In the genomic region with DNA sequence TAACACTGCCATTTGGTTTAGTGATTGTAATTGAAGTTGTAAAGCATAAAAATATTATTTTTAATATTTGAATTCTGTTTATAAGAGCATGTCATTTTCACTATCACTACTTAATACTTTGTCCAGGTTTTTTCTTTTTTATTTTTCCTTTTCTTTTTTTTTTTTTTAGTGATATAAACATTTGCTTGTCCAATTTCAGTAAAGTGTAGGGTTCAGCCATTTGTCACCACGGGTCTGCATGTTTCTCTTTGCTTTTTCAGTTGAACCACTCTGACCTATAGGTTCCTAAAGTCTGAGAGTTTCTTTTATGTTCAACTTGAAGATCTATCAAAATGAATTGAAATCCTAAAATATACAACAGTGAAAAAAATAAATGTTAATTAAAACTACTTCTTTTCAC, we compare ENCODE assay signal across 23 cellular contexts.
"Had no signal": no experiment of that assay in that cellular context is flagged by ENCODE, and none has a peak within 500 bp of the region (broad histone marks: within the 10 kb centered on the region; RNA-seq: fewer than 3 reads in every experiment).

No MANE protein-coding gene starts in this region.

- ATAC-seq: activated T-cell treated with anti-CD3 and anti-CD28 coated beads, Interleukin-2, amount 50 U/mL, for 4 hours; T-helper 17 cell; WTC11 had no signal

- H3K36me3 ChIP-seq: brain microvascular endothelial cell, cardiac muscle cell, Peyer's patch had no signal

- H3K4me3 ChIP-seq: cardiac muscle cell, Peyer's patch had no signal

- H3K27ac ChIP-seq: cardiac muscle cell, Peyer's patch had no signal

- H3K4me1 ChIP-seq: Peyer's patch had no signal

- H3K9me3 ChIP-seq: Peyer's patch had no signal

- DNase-seq: activated CD4-positive, alpha-beta T cell treated with anti-CD3 and anti-CD28 coated beads for 1 hour; activated CD4-positive, alpha-beta T cell treated with anti-CD3 and anti-CD28 coated beads, Interleukin-2, amount 10 ng/mL, durations not matched to agents 24 days and 14 days; activated CD4-positive, alpha-beta T cell treated with anti-CD3 and anti-CD28 coated beads, Interleukin-2, amount 50 U/mL, for 48 hours; activated effector memory CD4-positive, alpha-beta T cell treated with anti-CD3 and anti-CD28 coated beads, Interleukin-2, amount 50 U/mL, for 16 hours; activated naive CD4-positive, alpha-beta T cell treated with anti-CD3 and anti-CD28 coated beads for 36 hours; activated T-cell treated with anti-CD3 and anti-CD28 coated beads, Interleukin-2, amount 50 U/mL, for 4 hours; brain microvascular endothelial cell; cerebellar nuclear complex; Kasumi-1; NCI-H1092; NCI-H1417; NCI-H2029; NCI-H2107; NCI-H2171 treated with DMSO at 0.1 percent for 48 hours; NCI-H345; NCI-H510A; NCI-H526 treated with DMSO at 0.1 percent for 48 hours; Peyer's patch; SHP77; T-helper 17 cell; T-helper 9 cell had no signal

- H3K27me3 ChIP-seq: brain microvascular endothelial cell, cardiac muscle cell, Peyer's patch had no signal
